Comparison of ENCODE assay signal across 1 cellular context in the genomic region with DNA sequence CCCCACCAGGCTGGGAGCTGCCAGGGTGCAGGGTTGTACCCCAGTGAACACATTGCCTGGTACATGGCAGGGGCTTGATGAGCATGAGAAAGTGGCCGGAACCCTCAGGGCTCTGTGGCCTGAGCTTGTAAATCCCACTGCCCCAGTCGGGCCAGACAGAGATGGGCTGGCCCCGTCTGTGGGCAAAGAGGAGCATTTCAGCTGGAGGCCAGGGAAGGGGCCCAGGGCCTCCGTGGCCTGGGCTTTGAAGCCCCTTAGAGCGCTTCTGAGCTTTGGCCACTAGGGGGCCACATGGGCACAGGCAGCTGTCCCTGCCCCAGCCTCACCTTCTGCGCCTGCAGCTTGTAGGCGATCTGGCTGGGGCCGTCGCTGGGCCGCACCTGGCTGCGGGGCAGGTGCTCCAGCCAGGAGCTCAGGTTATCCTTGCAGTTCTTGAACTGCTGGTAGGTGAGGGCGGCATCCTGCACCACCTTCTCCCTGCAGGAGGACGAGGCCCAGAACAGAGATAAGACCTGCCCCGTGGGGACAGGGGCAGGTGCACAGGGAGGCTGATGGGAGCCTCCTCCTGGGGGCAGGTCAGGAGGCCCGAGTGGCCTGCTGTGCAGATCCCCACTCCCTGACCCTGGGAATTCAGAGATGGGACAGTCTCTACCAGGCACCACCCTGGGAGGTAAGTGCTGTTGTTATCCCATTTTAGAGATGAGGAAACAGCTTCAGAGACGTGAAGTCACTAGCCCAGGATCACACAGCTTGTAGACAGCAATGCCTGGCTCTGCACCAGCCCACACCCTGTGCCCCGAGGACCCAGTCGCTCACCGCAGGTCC.
TF ChIP-seq lines count a peak whose summit lies in the region.

No MANE protein-coding gene starts in this region.

TF ChIP-seq in HepG2, 621 proteins besides CTCF, POLR2A, EP300 and RAD21 (continued from another document and continues in another):
- TF ChIP-seq, protein P1, sequence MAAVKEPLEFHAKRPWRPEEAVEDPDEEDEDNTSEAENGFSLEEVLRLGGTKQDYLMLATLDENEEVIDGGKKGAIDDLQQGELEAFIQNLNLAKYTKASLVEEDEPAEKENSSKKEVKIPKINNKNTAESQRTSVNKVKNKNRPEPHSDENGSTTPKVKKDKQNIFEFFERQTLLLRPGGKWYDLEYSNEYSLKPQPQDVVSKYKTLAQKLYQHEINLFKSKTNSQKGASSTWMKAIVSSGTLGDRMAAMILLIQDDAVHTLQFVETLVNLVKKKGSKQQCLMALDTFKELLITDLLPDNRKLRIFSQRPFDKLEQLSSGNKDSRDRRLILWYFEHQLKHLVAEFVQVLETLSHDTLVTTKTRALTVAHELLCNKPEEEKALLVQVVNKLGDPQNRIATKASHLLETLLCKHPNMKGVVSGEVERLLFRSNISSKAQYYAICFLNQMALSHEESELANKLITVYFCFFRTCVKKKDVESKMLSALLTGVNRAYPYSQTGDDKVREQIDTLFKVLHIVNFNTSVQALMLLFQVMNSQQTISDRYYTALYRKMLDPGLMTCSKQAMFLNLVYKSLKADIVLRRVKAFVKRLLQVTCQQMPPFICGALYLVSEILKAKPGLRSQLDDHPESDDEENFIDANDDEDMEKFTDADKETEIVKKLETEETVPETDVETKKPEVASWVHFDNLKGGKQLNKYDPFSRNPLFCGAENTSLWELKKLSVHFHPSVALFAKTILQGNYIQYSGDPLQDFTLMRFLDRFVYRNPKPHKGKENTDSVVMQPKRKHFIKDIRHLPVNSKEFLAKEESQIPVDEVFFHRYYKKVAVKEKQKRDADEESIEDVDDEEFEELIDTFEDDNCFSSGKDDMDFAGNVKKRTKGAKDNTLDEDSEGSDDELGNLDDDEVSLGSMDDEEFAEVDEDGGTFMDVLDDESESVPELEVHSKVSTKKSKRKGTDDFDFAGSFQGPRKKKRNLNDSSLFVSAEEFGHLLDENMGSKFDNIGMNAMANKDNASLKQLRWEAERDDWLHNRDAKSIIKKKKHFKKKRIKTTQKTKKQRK (IDR thresholded peaks at IDR 0.05; ENCODE audit: low read length): no peak
- TF ChIP-seq, protein P2, sequence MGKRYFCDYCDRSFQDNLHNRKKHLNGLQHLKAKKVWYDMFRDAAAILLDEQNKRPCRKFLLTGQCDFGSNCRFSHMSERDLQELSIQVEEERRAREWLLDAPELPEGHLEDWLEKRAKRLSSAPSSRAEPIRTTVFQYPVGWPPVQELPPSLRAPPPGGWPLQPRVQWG (CRISPR knock-in tag; IDR thresholded peaks at IDR 0.05; ENCODE audit: borderline replicate concordance, low read depth): no peak
- TF ChIP-seq ZNF605 (CRISPR knock-in tag; IDR thresholded peaks at IDR 0.05) (no peak), ZC3H13 (CRISPR knock-in tag; IDR thresholded peaks at IDR 0.05) (peak; percentile 58; the same call in 1 of the 2 replicates), SMC3 (IDR thresholded peaks at IDR 0.05; ENCODE audit: low read length) (peak; percentile 68), CENPT (CRISPR knock-in tag; IDR thresholded peaks at IDR 0.05; ENCODE audit: low read depth) (0 out of 2 replicates have a peak, but pooled peaks have one; percentile 5), SPEN (CRISPR knock-in tag; IDR thresholded peaks at IDR 0.05; ENCODE audit: low read depth) (peak; percentile 48; the same call in 1 of the 2 replicates), KDM4B (CRISPR knock-in tag; IDR thresholded peaks at IDR 0.05) (0 out of 2 replicates have a peak, but pooled peaks have one; percentile 38), GABPB1 (CRISPR knock-in tag; IDR thresholded peaks at IDR 0.05) (peak; percentile 48; the same call in 1 of the 2 replicates), MAZ (IDR thresholded peaks at IDR 0.05; ENCODE audit: borderline replicate concordance, low read depth, low read length) (peak; percentile 53; the same call in 1 of the 2 replicates), MAZ (CRISPR knock-in tag; IDR thresholded peaks at IDR 0.05; ENCODE audit: low read depth) (peak; percentile 79), ZNF230 (CRISPR knock-in tag; IDR thresholded peaks at IDR 0.05) (0 out of 2 replicates have a peak, but pooled peaks have one; percentile 53), LCORL (IDR thresholded peaks at IDR 0.05) (no peak), LCORL (CRISPR knock-in tag; IDR thresholded peaks at IDR 0.05) (peak; percentile 71), ZNF891 (CRISPR knock-in tag; IDR thresholded peaks at IDR 0.05) (peak; percentile 93), THAP11 (CRISPR knock-in tag; IDR thresholded peaks at IDR 0.05) (peak; percentile 64), NR1H2 (CRISPR knock-in tag; IDR thresholded peaks at IDR 0.05; ENCODE audit: borderline replicate concordance, low read depth) (no peak), ZNF549 (CRISPR knock-in tag; IDR thresholded peaks at IDR 0.05) (no peak), PHF20 (CRISPR knock-in tag; IDR thresholded peaks at IDR 0.05) (no peak), SIN3A (IDR thresholded peaks at IDR 0.05; ENCODE audit: borderline replicate concordance, low read depth, low read length) (no peak), ZNF432 (CRISPR knock-in tag; IDR thresholded peaks at IDR 0.05; ENCODE audit: borderline replicate concordance) (no peak), HNRNPL (IDR thresholded peaks at IDR 0.05; ENCODE audit: low read depth, low read length) (0 out of 2 replicates have a peak, but pooled peaks have one; percentile 67), EHMT2 (IDR thresholded peaks at IDR 0.05; ENCODE audit: borderline replicate concordance, low read depth, low read length) (no peak), KDM5B (CRISPR knock-in tag; IDR thresholded peaks at IDR 0.05; ENCODE audit: borderline replicate concordance) (peak; percentile 73; the same call in 1 of the 2 replicates), ZFY (CRISPR knock-in tag; IDR thresholded peaks at IDR 0.05) (0 out of 2 replicates have a peak, but pooled peaks have one; percentile 24), FLYWCH1 (CRISPR knock-in tag; IDR thresholded peaks at IDR 0.05) (no peak)
- TF ChIP-seq, protein P3, sequence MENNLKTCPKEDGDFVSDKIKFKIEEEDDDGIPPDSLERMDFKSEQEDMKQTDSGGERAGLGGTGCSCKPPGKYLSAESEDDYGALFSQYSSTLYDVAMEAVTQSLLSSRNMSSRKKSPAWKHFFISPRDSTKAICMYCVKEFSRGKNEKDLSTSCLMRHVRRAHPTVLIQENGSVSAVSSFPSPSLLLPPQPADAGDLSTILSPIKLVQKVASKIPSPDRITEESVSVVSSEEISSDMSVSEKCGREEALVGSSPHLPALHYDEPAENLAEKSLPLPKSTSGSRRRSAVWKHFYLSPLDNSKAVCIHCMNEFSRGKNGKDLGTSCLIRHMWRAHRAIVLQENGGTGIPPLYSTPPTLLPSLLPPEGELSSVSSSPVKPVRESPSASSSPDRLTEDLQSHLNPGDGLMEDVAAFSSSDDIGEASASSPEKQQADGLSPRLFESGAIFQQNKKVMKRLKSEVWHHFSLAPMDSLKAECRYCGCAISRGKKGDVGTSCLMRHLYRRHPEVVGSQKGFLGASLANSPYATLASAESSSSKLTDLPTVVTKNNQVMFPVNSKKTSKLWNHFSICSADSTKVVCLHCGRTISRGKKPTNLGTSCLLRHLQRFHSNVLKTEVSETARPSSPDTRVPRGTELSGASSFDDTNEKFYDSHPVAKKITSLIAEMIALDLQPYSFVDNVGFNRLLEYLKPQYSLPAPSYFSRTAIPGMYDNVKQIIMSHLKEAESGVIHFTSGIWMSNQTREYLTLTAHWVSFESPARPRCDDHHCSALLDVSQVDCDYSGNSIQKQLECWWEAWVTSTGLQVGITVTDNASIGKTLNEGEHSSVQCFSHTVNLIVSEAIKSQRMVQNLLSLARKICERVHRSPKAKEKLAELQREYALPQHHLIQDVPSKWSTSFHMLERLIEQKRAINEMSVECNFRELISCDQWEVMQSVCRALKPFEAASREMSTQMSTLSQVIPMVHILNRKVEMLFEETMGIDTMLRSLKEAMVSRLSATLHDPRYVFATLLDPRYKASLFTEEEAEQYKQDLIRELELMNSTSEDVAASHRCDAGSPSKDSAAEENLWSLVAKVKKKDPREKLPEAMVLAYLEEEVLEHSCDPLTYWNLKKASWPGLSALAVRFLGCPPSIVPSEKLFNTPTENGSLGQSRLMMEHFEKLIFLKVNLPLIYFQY (CRISPR knock-in tag; IDR thresholded peaks at IDR 0.05; ENCODE audit: borderline replicate concordance): no peak
- TF ChIP-seq, protein P4, sequence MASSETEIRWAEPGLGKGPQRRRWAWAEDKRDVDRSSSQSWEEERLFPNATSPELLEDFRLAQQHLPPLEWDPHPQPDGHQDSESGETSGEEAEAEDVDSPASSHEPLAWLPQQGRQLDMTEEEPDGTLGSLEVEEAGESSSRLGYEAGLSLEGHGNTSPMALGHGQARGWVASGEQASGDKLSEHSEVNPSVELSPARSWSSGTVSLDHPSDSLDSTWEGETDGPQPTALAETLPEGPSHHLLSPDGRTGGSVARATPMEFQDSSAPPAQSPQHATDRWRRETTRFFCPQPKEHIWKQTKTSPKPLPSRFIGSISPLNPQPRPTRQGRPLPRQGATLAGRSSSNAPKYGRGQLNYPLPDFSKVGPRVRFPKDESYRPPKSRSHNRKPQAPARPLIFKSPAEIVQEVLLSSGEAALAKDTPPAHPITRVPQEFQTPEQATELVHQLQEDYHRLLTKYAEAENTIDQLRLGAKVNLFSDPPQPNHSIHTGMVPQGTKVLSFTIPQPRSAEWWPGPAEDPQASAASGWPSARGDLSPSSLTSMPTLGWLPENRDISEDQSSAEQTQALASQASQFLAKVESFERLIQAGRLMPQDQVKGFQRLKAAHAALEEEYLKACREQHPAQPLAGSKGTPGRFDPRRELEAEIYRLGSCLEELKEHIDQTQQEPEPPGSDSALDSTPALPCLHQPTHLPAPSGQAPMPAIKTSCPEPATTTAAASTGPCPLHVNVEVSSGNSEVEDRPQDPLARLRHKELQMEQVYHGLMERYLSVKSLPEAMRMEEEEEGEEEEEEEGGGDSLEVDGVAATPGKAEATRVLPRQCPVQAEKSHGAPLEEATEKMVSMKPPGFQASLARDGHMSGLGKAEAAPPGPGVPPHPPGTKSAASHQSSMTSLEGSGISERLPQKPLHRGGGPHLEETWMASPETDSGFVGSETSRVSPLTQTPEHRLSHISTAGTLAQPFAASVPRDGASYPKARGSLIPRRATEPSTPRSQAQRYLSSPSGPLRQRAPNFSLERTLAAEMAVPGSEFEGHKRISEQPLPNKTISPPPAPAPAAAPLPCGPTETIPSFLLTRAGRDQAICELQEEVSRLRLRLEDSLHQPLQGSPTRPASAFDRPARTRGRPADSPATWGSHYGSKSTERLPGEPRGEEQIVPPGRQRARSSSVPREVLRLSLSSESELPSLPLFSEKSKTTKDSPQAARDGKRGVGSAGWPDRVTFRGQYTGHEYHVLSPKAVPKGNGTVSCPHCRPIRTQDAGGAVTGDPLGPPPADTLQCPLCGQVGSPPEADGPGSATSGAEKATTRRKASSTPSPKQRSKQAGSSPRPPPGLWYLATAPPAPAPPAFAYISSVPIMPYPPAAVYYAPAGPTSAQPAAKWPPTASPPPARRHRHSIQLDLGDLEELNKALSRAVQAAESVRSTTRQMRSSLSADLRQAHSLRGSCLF (CRISPR knock-in tag; IDR thresholded peaks at IDR 0.05; ENCODE audit: borderline replicate concordance): no peak
- TF ChIP-seq, protein P5, sequence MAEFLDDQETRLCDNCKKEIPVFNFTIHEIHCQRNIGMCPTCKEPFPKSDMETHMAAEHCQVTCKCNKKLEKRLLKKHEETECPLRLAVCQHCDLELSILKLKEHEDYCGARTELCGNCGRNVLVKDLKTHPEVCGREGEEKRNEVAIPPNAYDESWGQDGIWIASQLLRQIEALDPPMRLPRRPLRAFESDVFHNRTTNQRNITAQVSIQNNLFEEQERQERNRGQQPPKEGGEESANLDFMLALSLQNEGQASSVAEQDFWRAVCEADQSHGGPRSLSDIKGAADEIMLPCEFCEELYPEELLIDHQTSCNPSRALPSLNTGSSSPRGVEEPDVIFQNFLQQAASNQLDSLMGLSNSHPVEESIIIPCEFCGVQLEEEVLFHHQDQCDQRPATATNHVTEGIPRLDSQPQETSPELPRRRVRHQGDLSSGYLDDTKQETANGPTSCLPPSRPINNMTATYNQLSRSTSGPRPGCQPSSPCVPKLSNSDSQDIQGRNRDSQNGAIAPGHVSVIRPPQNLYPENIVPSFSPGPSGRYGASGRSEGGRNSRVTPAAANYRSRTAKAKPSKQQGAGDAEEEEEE (CRISPR knock-in tag; IDR thresholded peaks at IDR 0.05; ENCODE audit: borderline replicate concordance): no peak
- TF ChIP-seq, protein P6, sequence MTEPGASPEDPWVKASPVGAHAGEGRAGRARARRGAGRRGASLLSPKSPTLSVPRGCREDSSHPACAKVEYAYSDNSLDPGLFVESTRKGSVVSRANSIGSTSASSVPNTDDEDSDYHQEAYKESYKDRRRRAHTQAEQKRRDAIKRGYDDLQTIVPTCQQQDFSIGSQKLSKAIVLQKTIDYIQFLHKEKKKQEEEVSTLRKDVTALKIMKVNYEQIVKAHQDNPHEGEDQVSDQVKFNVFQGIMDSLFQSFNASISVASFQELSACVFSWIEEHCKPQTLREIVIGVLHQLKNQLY (CRISPR knock-in tag; IDR thresholded peaks at IDR 0.05): no peak
- TF ChIP-seq, protein P7, sequence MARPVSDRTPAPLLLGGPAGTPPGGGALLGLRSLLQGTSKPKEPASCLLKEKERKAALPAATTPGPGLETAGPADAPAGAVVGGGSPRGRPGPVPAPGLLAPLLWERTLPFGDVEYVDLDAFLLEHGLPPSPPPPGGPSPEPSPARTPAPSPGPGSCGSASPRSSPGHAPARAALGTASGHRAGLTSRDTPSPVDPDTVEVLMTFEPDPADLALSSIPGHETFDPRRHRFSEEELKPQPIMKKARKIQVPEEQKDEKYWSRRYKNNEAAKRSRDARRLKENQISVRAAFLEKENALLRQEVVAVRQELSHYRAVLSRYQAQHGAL (CRISPR knock-in tag; IDR thresholded peaks at IDR 0.05; ENCODE audit: not compliant biosample characterization): no peak
- TF ChIP-seq, protein P8, sequence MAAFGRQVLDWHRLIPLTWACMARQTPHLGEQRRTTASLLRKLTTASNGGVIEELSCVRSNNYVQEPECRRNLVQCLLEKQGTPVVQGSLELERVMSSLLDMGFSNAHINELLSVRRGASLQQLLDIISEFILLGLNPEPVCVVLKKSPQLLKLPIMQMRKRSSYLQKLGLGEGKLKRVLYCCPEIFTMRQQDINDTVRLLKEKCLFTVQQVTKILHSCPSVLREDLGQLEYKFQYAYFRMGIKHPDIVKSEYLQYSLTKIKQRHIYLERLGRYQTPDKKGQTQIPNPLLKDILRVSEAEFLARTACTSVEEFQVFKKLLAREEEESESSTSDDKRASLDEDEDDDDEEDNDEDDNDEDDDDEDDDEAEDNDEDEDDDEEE (CRISPR knock-in tag; IDR thresholded peaks at IDR 0.05): peak; percentile 84; the same call in 1 of the 2 replicates
- TF ChIP-seq, protein P9, sequence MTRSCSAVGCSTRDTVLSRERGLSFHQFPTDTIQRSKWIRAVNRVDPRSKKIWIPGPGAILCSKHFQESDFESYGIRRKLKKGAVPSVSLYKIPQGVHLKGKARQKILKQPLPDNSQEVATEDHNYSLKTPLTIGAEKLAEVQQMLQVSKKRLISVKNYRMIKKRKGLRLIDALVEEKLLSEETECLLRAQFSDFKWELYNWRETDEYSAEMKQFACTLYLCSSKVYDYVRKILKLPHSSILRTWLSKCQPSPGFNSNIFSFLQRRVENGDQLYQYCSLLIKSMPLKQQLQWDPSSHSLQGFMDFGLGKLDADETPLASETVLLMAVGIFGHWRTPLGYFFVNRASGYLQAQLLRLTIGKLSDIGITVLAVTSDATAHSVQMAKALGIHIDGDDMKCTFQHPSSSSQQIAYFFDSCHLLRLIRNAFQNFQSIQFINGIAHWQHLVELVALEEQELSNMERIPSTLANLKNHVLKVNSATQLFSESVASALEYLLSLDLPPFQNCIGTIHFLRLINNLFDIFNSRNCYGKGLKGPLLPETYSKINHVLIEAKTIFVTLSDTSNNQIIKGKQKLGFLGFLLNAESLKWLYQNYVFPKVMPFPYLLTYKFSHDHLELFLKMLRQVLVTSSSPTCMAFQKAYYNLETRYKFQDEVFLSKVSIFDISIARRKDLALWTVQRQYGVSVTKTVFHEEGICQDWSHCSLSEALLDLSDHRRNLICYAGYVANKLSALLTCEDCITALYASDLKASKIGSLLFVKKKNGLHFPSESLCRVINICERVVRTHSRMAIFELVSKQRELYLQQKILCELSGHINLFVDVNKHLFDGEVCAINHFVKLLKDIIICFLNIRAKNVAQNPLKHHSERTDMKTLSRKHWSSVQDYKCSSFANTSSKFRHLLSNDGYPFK (CRISPR knock-in tag; IDR thresholded peaks at IDR 0.05; ENCODE audit: borderline replicate concordance): peak; percentile 21; the same call in 1 of the 2 replicates
